Comparison of ENCODE assay signal across 9 cellular contexts in the genomic region with DNA sequence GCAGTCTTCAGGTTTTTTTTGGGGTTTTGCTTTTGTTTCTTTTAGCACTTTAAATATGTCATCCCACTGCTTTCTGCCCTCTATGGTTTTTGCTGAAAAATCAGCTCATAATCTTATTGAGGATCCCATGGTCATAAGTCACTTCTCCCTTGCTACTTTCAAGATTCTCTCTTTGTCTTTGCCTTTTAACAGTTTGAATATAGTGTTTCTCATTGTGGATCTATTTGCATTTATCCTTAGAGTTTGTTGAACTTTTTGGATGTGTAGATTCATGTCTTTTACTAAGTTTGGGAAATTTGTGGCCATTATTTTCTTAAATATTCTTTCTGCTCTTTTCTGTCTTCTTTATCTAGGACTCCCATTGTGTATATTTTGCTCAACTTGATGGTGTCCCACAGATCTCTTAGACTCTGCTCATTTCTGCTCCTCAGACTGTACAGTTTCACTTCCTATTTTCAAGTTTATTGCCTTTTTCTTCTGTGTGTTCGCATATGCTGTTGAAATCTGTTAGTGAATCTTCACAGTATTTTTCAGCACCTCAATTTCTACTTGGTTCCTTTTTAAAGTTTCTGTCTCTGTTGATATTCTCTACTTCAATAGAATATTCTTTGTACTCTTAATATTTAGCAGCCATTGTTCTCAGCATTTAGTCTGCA.
A peak's percentile ranks its signal among the peaks of the same experiment; 100 is the strongest.
DNase-seq lines count a peak whose midpoint lies in the region; ATAC-seq, FAIRE-seq and TF ChIP-seq lines count a peak whose summit lies in the region.
"Had no signal": no experiment of that assay in that cellular context is flagged by ENCODE, and none has a peak within 500 bp of the region (broad histone marks: within the 10 kb centered on the region; RNA-seq: fewer than 3 reads in every experiment).

No MANE protein-coding gene starts in this region.

- H3K9me3 ChIP-seq in GM12878 (replicated peaks; ENCODE audit: control insufficient read depth, insufficient read depth, low read length), result peaks cover 7% of the 10 kb centered on the region
- no peaks in the 10 kb centered on the region for H3K9me3 ChIP-seq in Caco-2

- H3K27me3 ChIP-seq in GM12878 (replicated peaks in 1 of 2; ENCODE audit: control insufficient read depth in 2 of 2, insufficient read depth in 2 of 2, low read length in 1 of 2) (no peaks in the 10 kb centered on the region), Caco-2 (replicated peaks; ENCODE audit: control insufficient read depth, insufficient read depth, low read length) (no peaks in the 10 kb centered on the region)

- DNase-seq in GM13977 (ENCODE audit: low spot score), result peak; percentile 56
- peak; percentile 82 for DNase-seq in GM12878 (ENCODE audit: low read depth, low spot score)
- no peak for DNase-seq in Caco-2
- DNase-seq in NCI-H1930 (lab: John Stamatoyannopoulos, UW), result no peak
- DNase-seq in mucosa of gallbladder (ENCODE audit: low spot score), result no peak
- DNase-seq: effector CD4-positive, alpha-beta T cell had no signal

- no peak overlapping the region for H3K9ac ChIP-seq in GM12878 (ENCODE audit: control insufficient read depth, insufficient read depth, low read length)

- peak overlapping the region; percentile 39 for H3K4me2 ChIP-seq in GM12878 (ENCODE audit: control insufficient read depth, insufficient read depth)

- H3K4me1 Mint-ChIP-seq in Caco-2 (ENCODE audit: low read depth, unreplicated experiment), result no peaks in the 10 kb centered on the region

- in situ Hi-C loops in GM13977 (cut with MboI; ENCODE audit: low pct_unique_long_range_greater_than_20kb, low sequenced_read_pairs, unreplicated experiment) (loop anchor here (25.0 kb wide), 1 partner anchor 264 kb away; no protein-coding TSS in a partner anchor), GM12878 (cut with MboI) (no loop called here)

- POLR2A ChIA-PET in GM12878 (lab: Charles Lee) (interaction anchor here (0.6 to 1.0 kb wide), 2 partner anchors 29 to 158 kb away, joined by 3 read pairs; no protein-coding TSS in a partner anchor), Caco-2 (lab: Charles Lee) (no interaction called here)

- H3K4me3 Mint-ChIP-seq in Caco-2 (ENCODE audit: unreplicated experiment), result no peak overlapping the region

- H3K4me3 ChIP-seq in GM12878 (peak overlapping the region; percentile 21; the same call in 1 of the 2 replicates), Caco-2 (ENCODE audit: low read depth, low read length) (no peak overlapping the region)

- H3K27ac ChIP-seq in GM12878 (ENCODE audit: control insufficient read depth, insufficient read depth), result peak overlapping the region; percentile 54

- SMC1A ChIA-PET in GM12878 (lab: Charles Lee; ENCODE audit: uncharacterized antibody, unreplicated experiment), result interaction anchor here (0.6 to 2.3 kb wide), 11 partner anchors 8 to 883 kb away, joined by 3 to 6 read pairs (median 3); no protein-coding TSS in a partner anchor

- CTCF ChIA-PET in GM12878 (lab: Yijun Ruan, JAX) (interaction anchor here (0.9 to 1.5 kb wide), 3 partner anchors 11 to 209 kb away, joined by 3 to 6 read pairs (median 3); no protein-coding TSS in a partner anchor), Caco-2 (lab: Charles Lee) (no interaction called here)

- no peak overlapping the region for H3K27ac Mint-ChIP-seq in Caco-2 (ENCODE audit: unreplicated experiment)

- RAD21 ChIA-PET in GM12878 (lab: Charles Lee; ENCODE audit: unreplicated experiment), result interaction anchor here (0.7 to 1.3 kb wide), 7 partner anchors 25 to 209 kb away, joined by 3 to 6 read pairs (median 4); no protein-coding TSS in a partner anchor

- peak; percentile 89 for FAIRE-seq in GM12878 (lab: Jason Lieb, UNC)

- no TSS peak for BruUV-seq in GM12878 (replicated peaks; lab: Mats Ljungman, UMichigan)
- no TSS peak for BruUV-seq in Caco-2 (replicated peaks; lab: Mats Ljungman, UMichigan)

- H2AFZ ChIP-seq in GM12878 (ENCODE audit: control insufficient read depth, low read depth, low read length), result no peak overlapping the region

- peaks cover 14% of the 10 kb centered on the region; the same call in 1 of the 2 replicates for H3K4me1 ChIP-seq in GM12878 (ENCODE audit: control insufficient read depth, insufficient read depth, low read length)
- no peaks in the 10 kb centered on the region for H3K4me1 ChIP-seq in Caco-2

- H3K36me3 ChIP-seq in GM12878 (ENCODE audit: control insufficient read depth in 2 of 2, insufficient read depth in 2 of 2, low read length in 1 of 2) (peaks cover 0 to 7% of the 10 kb centered on the region in 2 experiments; a peak in 2 of 4 replicates), Caco-2 (ENCODE audit: control insufficient read depth, insufficient read depth, low read length) (peaks cover 2% of the 10 kb centered on the region; the same call in 1 of the 2 replicates)

- ATAC-seq in GM21423 (IDR thresholded peaks at IDR 0.05; ENCODE audit: unreplicated experiment) (peak; percentile 87), HG03439 (IDR thresholded peaks at IDR 0.05; ENCODE audit: unreplicated experiment) (peak; percentile 78), GM12878 (peak; percentile 99), SK-N-SH treated with all-trans-retinoic acid at 6 μM for 48 hours (no peak)

- no peak for TF ChIP-seq RAD21 in GM12878 (IDR thresholded peaks at IDR 0.05; ENCODE audit: insufficient read depth, low read depth, low read length)

- peaks cover 11% of the 10 kb centered on the region for H3K9me3 Mint-ChIP-seq in Caco-2 (ENCODE audit: unreplicated experiment)

- 0% methylated on average over 1 of the region's 1 CpG for WGBS in GM12878 (ENCODE audit: insufficient coverage, insufficient replicate concordance, low lambda C conversion rate, missing lambda C conversion rate)

- TF ChIP-seq EP300 in GM12878 (IDR thresholded peaks at IDR 0.05; ENCODE audit: borderline replicate concordance in 1 of 2, control insufficient read depth in 1 of 2, low read depth in 2 of 2, low read length in 2 of 2), result peak in 1 of 2 experiments; percentile 82; a peak in 2 of 4 replicates

- H3K27me3 Mint-ChIP-seq in Caco-2 (ENCODE audit: insufficient read depth, unreplicated experiment), result no peaks in the 10 kb centered on the region

- H4K20me1 ChIP-seq in GM12878 (ENCODE audit: control insufficient read depth, insufficient read depth), result no peaks in the 10 kb centered on the region

- peaks cover 20% of the 10 kb centered on the region for H3K36me3 Mint-ChIP-seq in Caco-2 (ENCODE audit: insufficient read depth, unreplicated experiment)

- TF ChIP-seq CTCF in GM13977 (IDR thresholded peaks at IDR 0.05; ENCODE audit: extremely low read depth, insufficient read depth, missing control alignments) (no peak), GM12878 (IDR thresholded peaks at IDR 0.05 in 2 of 3, conservative IDR thresholded peaks at IDR 0.05 in 1 of 3; ENCODE audit: control insufficient read depth in 2 of 3, extremely low read depth in 1 of 3, insufficient read depth in 1 of 3, low read depth in 3 of 3, low read length in 3 of 3) (no peak), Caco-2 (IDR thresholded peaks at IDR 0.05; ENCODE audit: insufficient read depth in 1 of 2, low read depth in 1 of 2, low read length in 1 of 2, severe bottlenecking in 1 of 2, unreplicated experiment in 1 of 2) (no peak)

- peaks cover 75% of the 10 kb centered on the region for H3K79me2 ChIP-seq in GM12878 (ENCODE audit: control insufficient read depth, insufficient read depth, low read length)

- intact Hi-C loops in GM12878 (cut with micrococcal nuclease; ENCODE audit: unreplicated experiment) (loop anchor here (5.0 kb wide), 1 partner anchor 124 kb away; a partner anchor contains a TSS), Caco-2 (cut with micrococcal nuclease; ENCODE audit: unreplicated experiment) (no loop called here)

- no peak for TF ChIP-seq POLR2A in GM12878 (IDR thresholded peaks at IDR 0.05; ENCODE audit: low read depth, low read length)

TF ChIP-seq in GM12878, 131 proteins besides CTCF, POLR2A, EP300 and RAD21 (continues in another document):
- TF ChIP-seq NFXL1 (IDR thresholded peaks at IDR 0.05; ENCODE audit: borderline replicate concordance) (no peak), CBFB (IDR thresholded peaks at IDR 0.05; ENCODE audit: low read depth) (no peak), SUPT20H (IDR thresholded peaks at IDR 0.05; ENCODE audit: borderline replicate concordance, control insufficient read depth, low read depth, low read length) (no peak), ZNF217 (IDR thresholded peaks at IDR 0.05) (peak; percentile 55; the same call in 1 of the 2 replicates)
- TF ChIP-seq, protein P1, sequence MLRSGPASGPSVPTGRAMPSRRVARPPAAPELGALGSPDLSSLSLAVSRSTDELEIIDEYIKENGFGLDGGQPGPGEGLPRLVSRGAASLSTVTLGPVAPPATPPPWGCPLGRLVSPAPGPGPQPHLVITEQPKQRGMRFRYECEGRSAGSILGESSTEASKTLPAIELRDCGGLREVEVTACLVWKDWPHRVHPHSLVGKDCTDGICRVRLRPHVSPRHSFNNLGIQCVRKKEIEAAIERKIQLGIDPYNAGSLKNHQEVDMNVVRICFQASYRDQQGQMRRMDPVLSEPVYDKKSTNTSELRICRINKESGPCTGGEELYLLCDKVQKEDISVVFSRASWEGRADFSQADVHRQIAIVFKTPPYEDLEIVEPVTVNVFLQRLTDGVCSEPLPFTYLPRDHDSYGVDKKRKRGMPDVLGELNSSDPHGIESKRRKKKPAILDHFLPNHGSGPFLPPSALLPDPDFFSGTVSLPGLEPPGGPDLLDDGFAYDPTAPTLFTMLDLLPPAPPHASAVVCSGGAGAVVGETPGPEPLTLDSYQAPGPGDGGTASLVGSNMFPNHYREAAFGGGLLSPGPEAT (IDR thresholded peaks at IDR 0.05; ENCODE audit: low read depth), result peak; percentile 65

TF ChIP-seq in SK-N-SH treated with all-trans-retinoic acid at 6 μM for 48 hours, 23 proteins besides CTCF, POLR2A, EP300 and RAD21 (continues in another document):
- TF ChIP-seq TCF4 (CRISPR knock-in tag; IDR thresholded peaks at IDR 0.05; ENCODE audit: borderline replicate concordance), result no peak
- TF ChIP-seq, protein P2, sequence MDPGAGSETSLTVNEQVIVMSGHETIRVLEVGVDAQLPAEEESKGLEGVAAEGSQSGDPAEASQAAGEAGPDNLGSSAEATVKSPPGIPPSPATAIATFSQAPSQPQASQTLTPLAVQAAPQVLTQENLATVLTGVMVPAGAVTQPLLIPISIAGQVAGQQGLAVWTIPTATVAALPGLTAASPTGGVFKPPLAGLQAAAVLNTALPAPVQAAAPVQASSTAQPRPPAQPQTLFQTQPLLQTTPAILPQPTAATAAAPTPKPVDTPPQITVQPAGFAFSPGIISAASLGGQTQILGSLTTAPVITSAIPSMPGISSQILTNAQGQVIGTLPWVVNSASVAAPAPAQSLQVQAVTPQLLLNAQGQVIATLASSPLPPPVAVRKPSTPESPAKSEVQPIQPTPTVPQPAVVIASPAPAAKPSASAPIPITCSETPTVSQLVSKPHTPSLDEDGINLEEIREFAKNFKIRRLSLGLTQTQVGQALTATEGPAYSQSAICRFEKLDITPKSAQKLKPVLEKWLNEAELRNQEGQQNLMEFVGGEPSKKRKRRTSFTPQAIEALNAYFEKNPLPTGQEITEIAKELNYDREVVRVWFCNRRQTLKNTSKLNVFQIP (CRISPR knock-in tag; IDR thresholded peaks at IDR 0.05; ENCODE audit: borderline replicate concordance, low read depth), result no peak
- no peak for TF ChIP-seq ZFP3 (CRISPR knock-in tag; IDR thresholded peaks at IDR 0.05)
- TF ChIP-seq GLIS3 (CRISPR knock-in tag; IDR thresholded peaks at IDR 0.05), result no peak
- TF ChIP-seq SNAI2 (CRISPR knock-in tag; IDR thresholded peaks at IDR 0.05), result no peak

Comparison
In these comparisons a context has a peak if more than half of its experiments do, and no peak if none do; other contexts are left out.
1. DNase-seq: peak in GM13977 (single experiment) and GM12878 (single experiment); none in Caco-2 (0 of 2), NCI-H1930 (0 of 2) and mucosa of gallbladder (single experiment).